In genomic region chr11:64040684-64041267, GRCh38 we compare ENCODE assay signal across 10 cellular contexts. TPM values are rescaled to one million over a fixed set of nuclear protein-coding genes. Genes with fewer than 3 reads are reported as not detected.
DNase-seq lines count a peak whose midpoint lies in the region; ATAC-seq and TF ChIP-seq lines count a peak whose summit lies in the region.
"Had no signal": no experiment of that assay in that cellular context is flagged by ENCODE, and none has a peak within 500 bp of the region (broad histone marks: within the 10 kb centered on the region; RNA-seq: fewer than 3 reads in every experiment).

No MANE protein-coding gene starts in this region.

- H3K9me2 ChIP-seq in HCT116 (ENCODE audit: insufficient read depth) = no peaks in the 10 kb centered on the region

- TF ChIP-seq RAD21 in HCT116 (IDR thresholded peaks at IDR 0.05; ENCODE audit: low read depth) = peak; percentile 60

- H3K36me3 ChIP-seq in HCT116 (ENCODE audit: control insufficient read depth in 1 of 2, insufficient read depth in 2 of 2, low read length in 2 of 2) (no peaks in the 10 kb centered on the region), SK-N-MC (ENCODE audit: insufficient read depth, low read length) (no peaks in the 10 kb centered on the region)
- H3K36me3 ChIP-seq: spleen had no signal

- H2AFZ ChIP-seq in HCT116 (ENCODE audit: low read depth, low read length, poor library complexity, severe bottlenecking) = no peak overlapping the region

- H3K79me2 ChIP-seq in HCT116 (ENCODE audit: insufficient read depth, low read length) = no peaks in the 10 kb centered on the region

- H3K4me2 ChIP-seq in HCT116 (ENCODE audit: low read length) = no peak overlapping the region

- no peak overlapping the region for H3K9ac ChIP-seq in HCT116 (ENCODE audit: low read length)
- no peak overlapping the region for H3K9ac ChIP-seq in SK-N-MC (ENCODE audit: insufficient read length)

- DNase-seq in HCT116 (ENCODE audit: low read depth, low spot score) (no peak), SK-N-MC (ENCODE audit: low read depth, low spot score) (no peak), foreskin fibroblast (peak in 1 of 2 donors; percentile 24), sciatic nerve (ENCODE audit: low spot score) (no peak), NCI-H524 treated with DMSO at 0.1 percent for 48 hours (lab: John Stamatoyannopoulos, UW) (no peak), GM20000 (ENCODE audit: low spot score) (no peak)
- DNase-seq: spleen had no signal

- H3K27ac ChIP-seq in HCT116 (ENCODE audit: low read depth, low read length) (no peak overlapping the region), SK-N-MC (peak overlapping the region; percentile 42; the same call in 1 of the 2 replicates)
- H3K27ac ChIP-seq: spleen had no signal

- H3K9me3 ChIP-seq in HCT116 (ENCODE audit: control insufficient read depth in 1 of 2, insufficient read depth in 1 of 2, low read depth in 1 of 2, low read length in 2 of 2) (no peaks in the 10 kb centered on the region), SK-N-MC (ENCODE audit: low read depth, low read length) (no peaks in the 10 kb centered on the region)
- H3K9me3 ChIP-seq: spleen had no signal

- CTCF ChIA-PET in HCT116 (lab: Charles Lee) = no interaction called here

- no peak for TF ChIP-seq POLR2A in HCT116 (IDR thresholded peaks at IDR 0.05; ENCODE audit: borderline replicate concordance, extremely low read depth, insufficient read depth, insufficient read length)

- no TSS peak for BruUV-seq in HCT116 (replicated peaks; lab: Mats Ljungman, UMichigan)

- no peaks in the 10 kb centered on the region; a peak in 1 of 4 replicates for H3K4me1 ChIP-seq in HCT116 (ENCODE audit: control insufficient read depth in 1 of 2, insufficient read depth in 2 of 2, low read length in 2 of 2)

- TF ChIP-seq CTCF in HCT116 (IDR thresholded peaks at IDR 0.05 in 2 of 3, conservative IDR thresholded peaks at IDR 0.05 in 1 of 3; ENCODE audit: borderline replicate concordance in 1 of 3, insufficient read depth in 1 of 3, low read depth in 2 of 3, low read length in 2 of 3) = peak; percentile 21 to 47 (median 35); a peak in 4 of 6 replicates
- peak; percentile 20 for TF ChIP-seq CTCF in foreskin fibroblast (IDR thresholded peaks at IDR 0.05; ENCODE audit: low read depth, low read length)
- no peak for TF ChIP-seq CTCF in GM20000 (IDR thresholded peaks at IDR 0.05; ENCODE audit: extremely low read depth, missing control alignments)

- no peak overlapping the region for H3K4me3 ChIP-seq in HCT116 (replicated peaks in 1 of 2; ENCODE audit: low read depth in 1 of 2, low read length in 2 of 2)
- H3K4me3 ChIP-seq in SK-N-MC = no peak overlapping the region
- H3K4me3 ChIP-seq in foreskin fibroblast (ENCODE audit: low read depth in 1 of 2, low read length in 2 of 2) = no peak overlapping the region
- H3K4me3 ChIP-seq: spleen had no signal

- no peaks in the 10 kb centered on the region for H3K27me3 ChIP-seq in HCT116 (ENCODE audit: insufficient read depth, low read length)

- no peaks in the 10 kb centered on the region for H4K20me1 ChIP-seq in HCT116 (ENCODE audit: insufficient read depth)

- RAD21 ChIA-PET in HCT116 (lab: Charles Lee; ENCODE audit: low non-redundant PET in 1 of 2, low total read pairs in 2 of 2, uncharacterized antibody in 2 of 2, unreplicated experiment in 2 of 2) = no interaction called here

- ATAC-seq in HCT116 = peak; percentile 67
- peak; percentile 31 for ATAC-seq in sciatic nerve
- no peak for ATAC-seq in HG03521 (IDR thresholded peaks at IDR 0.05; ENCODE audit: unreplicated experiment)
- no peak for ATAC-seq in GM21825 (IDR thresholded peaks at IDR 0.05; ENCODE audit: unreplicated experiment)

- POLR2A ChIA-PET in HCT116 (lab: Charles Lee) = no interaction called here

- intact Hi-C loops in HCT116 (cut with micrococcal nuclease) = no loop called here
- intact Hi-C loops in sciatic nerve (cut with DNase I) = no loop called here

TF ChIP-seq in HCT116, 20 proteins besides CTCF, POLR2A, EP300 and RAD21:
- TF ChIP-seq ELF1 (IDR thresholded peaks at IDR 0.05; ENCODE audit: borderline replicate concordance, low read depth) = no peak
- TF ChIP-seq JUND (IDR thresholded peaks at IDR 0.05) = no peak
- no peak for TF ChIP-seq YY1 (IDR thresholded peaks at IDR 0.05; ENCODE audit: extremely low read depth, insufficient replicate concordance, low read depth, low read length)
- TF ChIP-seq ZNF274 (IDR thresholded peaks at IDR 0.05; ENCODE audit: low read depth, low read length) = no peak

RNA-seq across cellular contexts. Expression of gene FLRT1, which starts 5.0 kb away (rescaled TPM):
- total RNA-seq in HCT116 (2021; ENCODE audit: unreplicated experiment) (0.15 TPM), sciatic nerve (3.5 TPM)
- 0.75 and 0.91 TPM in 2 replicates for polyA plus RNA-seq in HCT116 (2012)
- total RNA-seq: glomerular endothelial cell had no signal

RNA-seq across cellular contexts. Expression of gene OTUB1, which starts 54.5 kb away (rescaled TPM):
- 87.0 TPM for total RNA-seq in HCT116 (2021; ENCODE audit: unreplicated experiment)
- polyA plus RNA-seq in HCT116 (2012) = 112 and 113 TPM in 2 replicates
- 38.7 TPM for total RNA-seq in sciatic nerve

Comparison
In these comparisons a context has a peak if more than half of its experiments do, and no peak if none do; other contexts are left out.
1. ATAC-seq: peak in HCT116 (single experiment) and sciatic nerve (single experiment); none in HG03521 (single experiment) and GM21825 (single experiment).